In genomic region chr13:83780201-83780600, GRCh38 we compare ENCODE assay signal across 9 cellular contexts.
DNase-seq lines count a peak whose midpoint lies in the region; TF ChIP-seq lines count a peak whose summit lies in the region.
"Had no signal": no experiment of that assay in that cellular context is flagged by ENCODE, and none has a peak within 500 bp of the region (broad histone marks: within the 10 kb centered on the region; RNA-seq: fewer than 3 reads in every experiment).

No MANE protein-coding gene starts in this region.

- H3K4me1 ChIP-seq in testis (no peaks in the 10 kb centered on the region), esophagus muscularis mucosa (no peaks in the 10 kb centered on the region)

- H3K27ac ChIP-seq in testis, result no peak overlapping the region
- no peak overlapping the region for H3K27ac ChIP-seq in esophagus muscularis mucosa (replicated peaks in 1 of 4)

- H3K4me3 ChIP-seq in epithelial cell of proximal tubule (ENCODE audit: low read depth, low read length) (no peak overlapping the region), testis (no peak overlapping the region), esophagus muscularis mucosa (no peak overlapping the region)

- DNase-seq in NCI-H748 (lab: John Stamatoyannopoulos, UW; ENCODE audit: unreplicated experiment) (peak; percentile 19), NCI-H748 treated with DMSO at 0.1 percent for 48 hours (lab: John Stamatoyannopoulos, UW) (no peak), NCI-H82 (lab: John Stamatoyannopoulos, UW) (peak; percentile 66), epithelial cell of proximal tubule (ENCODE audit: low read depth) (no peak), testis (peak; percentile 36), NK-92 (lab: John Stamatoyannopoulos, UW; ENCODE audit: unreplicated experiment) (no peak), esophagus muscularis mucosa (ENCODE audit: extremely low spot score) (no peak), NCI-H1092 (lab: John Stamatoyannopoulos, UW) (no peak)
- DNase-seq: NCI-H345 had no signal

- no peaks in the 10 kb centered on the region for H3K9me3 ChIP-seq in testis
- H3K9me3 ChIP-seq in esophagus muscularis mucosa, result peaks cover 0 to 3% (median 0%) of the 10 kb centered on the region in 4 donors

- TF ChIP-seq EP300 in esophagus muscularis mucosa (IDR thresholded peaks at IDR 0.05), result no peak

- WGBS in testis, 2 donors, result 71 to 89% methylated on average over 6 of the region's 6 CpGs
- WGBS in esophagus muscularis mucosa, result 66% methylated on average over 6 of the region's 6 CpGs

- no peak for TF ChIP-seq POLR2A in testis (IDR thresholded peaks at IDR 0.05)
- no peak for TF ChIP-seq POLR2A in esophagus muscularis mucosa (IDR thresholded peaks at IDR 0.05; ENCODE audit: low read depth)

- H3K27me3 ChIP-seq in testis, result no peaks in the 10 kb centered on the region
- no peaks in the 10 kb centered on the region for H3K27me3 ChIP-seq in esophagus muscularis mucosa

- peak; percentile 64 for TF ChIP-seq CTCF in epithelial cell of proximal tubule (conservative IDR thresholded peaks at IDR 0.05; ENCODE audit: low read depth, low read length)
- peak; percentile 8 to 42 (median 23) for TF ChIP-seq CTCF in testis (IDR thresholded peaks at IDR 0.05)
- peak in 1 of 3 experiments; percentile 13 for TF ChIP-seq CTCF in esophagus muscularis mucosa (IDR thresholded peaks at IDR 0.05)

- H3K36me3 ChIP-seq in testis (ENCODE audit: low read depth, missing control alignments) (no peaks in the 10 kb centered on the region), esophagus muscularis mucosa (no peaks in the 10 kb centered on the region)

- intact Hi-C loops in testis (cut with DNase I; ENCODE audit: low total_unique reads) (no loop called here), esophagus muscularis mucosa (cut with DNase I) (no loop called here)

Comparison
In these comparisons a context has a peak if more than half of its experiments do, and no peak if none do; other contexts are left out.
1. DNase-seq: peak in NCI-H748 (single experiment), NCI-H82 (single experiment) and testis (single experiment); none in NCI-H748 treated with DMSO at 0.1 percent for 48 hours (single experiment), epithelial cell of proximal tubule (single experiment), NK-92 (single experiment), esophagus muscularis mucosa (single experiment) and NCI-H1092 (single experiment).